In the genomic region with DNA sequence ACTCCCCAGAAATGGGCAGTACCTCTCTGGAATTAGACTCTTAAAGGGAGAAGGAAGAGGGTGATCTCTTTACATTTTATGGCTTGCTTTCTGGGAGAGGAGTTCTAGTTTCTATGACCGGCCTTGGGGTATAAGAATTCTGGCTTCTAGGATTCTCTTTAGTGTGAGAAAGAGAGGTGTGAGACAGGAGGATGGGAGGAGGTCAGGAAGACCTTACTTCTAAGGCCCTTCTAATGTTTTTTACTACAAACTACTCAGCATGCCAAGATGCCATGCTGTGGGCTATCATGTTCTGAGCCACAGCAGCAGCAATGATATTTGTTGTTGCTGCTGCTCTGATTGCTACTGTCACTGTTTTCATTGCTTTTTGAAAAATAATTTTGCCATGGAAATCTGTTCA, we compare ENCODE assay signal across 1 cellular context.
TF ChIP-seq lines count a peak whose summit lies in the region.

No MANE protein-coding gene starts in this region.

TF ChIP-seq in GM23338, 12 proteins besides CTCF, POLR2A, EP300 and RAD21 (continued from another document):
- no peak for TF ChIP-seq JUNB (IDR thresholded peaks at IDR 0.05; ENCODE audit: unreplicated experiment)
- TF ChIP-seq, protein P1, sequence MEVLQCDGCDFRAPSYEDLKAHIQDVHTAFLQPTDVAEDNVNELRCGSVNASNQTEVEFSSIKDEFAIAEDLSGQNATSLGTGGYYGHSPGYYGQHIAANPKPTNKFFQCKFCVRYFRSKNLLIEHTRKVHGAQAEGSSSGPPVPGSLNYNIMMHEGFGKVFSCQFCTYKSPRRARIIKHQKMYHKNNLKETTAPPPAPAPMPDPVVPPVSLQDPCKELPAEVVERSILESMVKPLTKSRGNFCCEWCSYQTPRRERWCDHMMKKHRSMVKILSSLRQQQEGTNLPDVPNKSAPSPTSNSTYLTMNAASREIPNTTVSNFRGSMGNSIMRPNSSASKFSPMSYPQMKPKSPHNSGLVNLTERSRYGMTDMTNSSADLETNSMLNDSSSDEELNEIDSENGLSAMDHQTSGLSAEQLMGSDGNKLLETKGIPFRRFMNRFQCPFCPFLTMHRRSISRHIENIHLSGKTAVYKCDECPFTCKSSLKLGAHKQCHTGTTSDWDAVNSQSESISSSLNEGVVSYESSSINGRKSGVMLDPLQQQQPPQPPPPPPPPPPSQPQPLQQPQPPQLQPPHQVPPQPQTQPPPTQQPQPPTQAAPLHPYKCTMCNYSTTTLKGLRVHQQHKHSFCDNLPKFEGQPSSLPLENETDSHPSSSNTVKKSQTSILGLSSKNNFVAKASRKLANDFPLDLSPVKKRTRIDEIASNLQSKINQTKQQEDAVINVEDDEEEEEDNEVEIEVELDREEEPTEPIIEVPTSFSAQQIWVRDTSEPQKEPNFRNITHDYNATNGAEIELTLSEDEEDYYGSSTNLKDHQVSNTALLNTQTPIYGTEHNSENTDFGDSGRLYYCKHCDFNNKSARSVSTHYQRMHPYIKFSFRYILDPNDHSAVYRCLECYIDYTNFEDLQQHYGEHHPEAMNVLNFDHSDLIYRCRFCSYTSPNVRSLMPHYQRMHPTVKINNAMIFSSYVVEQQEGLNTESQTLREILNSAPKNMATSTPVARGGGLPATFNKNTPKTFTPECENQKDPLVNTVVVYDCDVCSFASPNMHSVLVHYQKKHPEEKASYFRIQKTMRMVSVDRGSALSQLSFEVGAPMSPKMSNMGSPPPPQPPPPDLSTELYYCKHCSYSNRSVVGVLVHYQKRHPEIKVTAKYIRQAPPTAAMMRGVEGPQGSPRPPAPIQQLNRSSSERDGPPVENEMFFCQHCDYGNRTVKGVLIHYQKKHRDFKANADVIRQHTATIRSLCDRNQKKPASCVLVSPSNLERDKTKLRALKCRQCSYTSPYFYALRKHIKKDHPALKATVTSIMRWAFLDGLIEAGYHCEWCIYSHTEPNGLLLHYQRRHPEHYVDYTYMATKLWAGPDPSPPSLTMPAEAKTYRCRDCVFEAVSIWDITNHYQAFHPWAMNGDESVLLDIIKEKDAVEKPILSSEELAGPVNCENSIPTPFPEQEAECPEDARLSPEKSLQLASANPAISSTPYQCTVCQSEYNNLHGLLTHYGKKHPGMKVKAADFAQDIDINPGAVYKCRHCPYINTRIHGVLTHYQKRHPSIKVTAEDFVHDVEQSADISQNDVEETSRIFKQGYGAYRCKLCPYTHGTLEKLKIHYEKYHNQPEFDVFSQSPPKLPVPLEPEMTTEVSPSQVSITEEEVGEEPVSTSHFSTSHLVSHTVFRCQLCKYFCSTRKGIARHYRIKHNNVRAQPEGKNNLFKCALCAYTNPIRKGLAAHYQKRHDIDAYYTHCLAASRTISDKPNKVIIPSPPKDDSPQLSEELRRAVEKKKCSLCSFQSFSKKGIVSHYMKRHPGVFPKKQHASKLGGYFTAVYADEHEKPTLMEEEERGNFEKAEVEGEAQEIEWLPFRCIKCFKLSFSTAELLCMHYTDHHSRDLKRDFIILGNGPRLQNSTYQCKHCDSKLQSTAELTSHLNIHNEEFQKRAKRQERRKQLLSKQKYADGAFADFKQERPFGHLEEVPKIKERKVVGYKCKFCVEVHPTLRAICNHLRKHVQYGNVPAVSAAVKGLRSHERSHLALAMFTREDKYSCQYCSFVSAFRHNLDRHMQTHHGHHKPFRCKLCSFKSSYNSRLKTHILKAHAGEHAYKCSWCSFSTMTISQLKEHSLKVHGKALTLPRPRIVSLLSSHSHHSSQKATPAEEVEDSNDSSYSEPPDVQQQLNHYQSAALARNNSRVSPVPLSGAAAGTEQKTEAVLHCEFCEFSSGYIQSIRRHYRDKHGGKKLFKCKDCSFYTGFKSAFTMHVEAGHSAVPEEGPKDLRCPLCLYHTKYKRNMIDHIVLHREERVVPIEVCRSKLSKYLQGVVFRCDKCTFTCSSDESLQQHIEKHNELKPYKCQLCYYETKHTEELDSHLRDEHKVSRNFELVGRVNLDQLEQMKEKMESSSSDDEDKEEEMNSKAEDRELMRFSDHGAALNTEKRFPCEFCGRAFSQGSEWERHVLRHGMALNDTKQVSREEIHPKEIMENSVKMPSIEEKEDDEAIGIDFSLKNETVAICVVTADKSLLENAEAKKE (CRISPR knock-in tag; IDR thresholded peaks at IDR 0.05), result no peak
TF ChIP-seq in GM23338: peak in this region for 0.
